ENCODE assay signal across 8 cellular contexts in genomic region chr2:100610381-100610831, GRCh38. TPM values are rescaled to one million over a fixed set of nuclear protein-coding genes. Genes with fewer than 3 reads are reported as not detected.
DNase-seq lines count a peak whose midpoint lies in the region; TF ChIP-seq lines count a peak whose summit lies in the region.

No MANE protein-coding gene starts in this region.

- H3K27ac Mint-ChIP-seq in activated CD4-positive, alpha-beta memory T cell treated with anti-CD3 and anti-CD28 coated beads, Interleukin-2, amount 10 ng/mL, durations not matched to agents 7 days and 5 days = no peak overlapping the region
- no peak overlapping the region for H3K27ac Mint-ChIP-seq in mesothelial cell of epicardium

- TF ChIP-seq POLR2A in suprapubic skin (IDR thresholded peaks at IDR 0.05) = no peak

- no peaks in the 10 kb centered on the region for H3K36me3 ChIP-seq in suprapubic skin

- H3K9me3 ChIP-seq in suprapubic skin = no peaks in the 10 kb centered on the region

- H3K4me3 Mint-ChIP-seq in activated CD4-positive, alpha-beta memory T cell treated with anti-CD3 and anti-CD28 coated beads, Interleukin-2, amount 10 ng/mL, durations not matched to agents 7 days and 5 days = no peak overlapping the region
- H3K4me3 Mint-ChIP-seq in mesothelial cell of epicardium = no peak overlapping the region

- H3K4me1 ChIP-seq in suprapubic skin = no peaks in the 10 kb centered on the region

- no peak overlapping the region for H3K27ac ChIP-seq in suprapubic skin

- H3K4me3 ChIP-seq in suprapubic skin = no peak overlapping the region

- POLR2A ChIA-PET in activated CD4-positive, alpha-beta memory T cell treated with anti-CD3 and anti-CD28 coated beads, Interleukin-2, amount 10 ng/mL, durations not matched to agents 7 days and 5 days (lab: Charles Lee) = no interaction called here

- no peaks in the 10 kb centered on the region for H3K27me3 ChIP-seq in suprapubic skin

- 64% methylated on average over 2 of the region's 13 CpGs for WGBS in suprapubic skin

- DNase-seq in AG08396 (ENCODE audit: low spot score) (peak; percentile 77), GM19238 (ENCODE audit: insufficient read length, low spot score) (peak; percentile 24), NCI-H526 treated with DMSO at 0.1 percent for 48 hours (lab: John Stamatoyannopoulos, UW) (peak; percentile 6), mesothelial cell of epicardium (ENCODE audit: low spot score in 2 of 2, unreplicated experiment in 2 of 2) (peak; percentile 51 to 84), suprapubic skin (ENCODE audit: low spot score in 2 of 2) (no peak)
- DNase-seq in activated CD4-positive, alpha-beta memory T cell treated with anti-CD3 and anti-CD28 coated beads, Interleukin-2, amount 10 ng/mL, durations not matched to agents 7 days and 5 days = peak; percentile 81
- DNase-seq in effector CD8-positive, alpha-beta T cell (lab: John Stamatoyannopoulos, UW) = peak; percentile 60
- peak; percentile 63 for DNase-seq in stimulated activated CD8-positive, alpha-beta memory T cell treated with anti-CD3 and anti-CD28 coated beads, Interleukin-4, amount 100 ng/mL, for 24 hours (ENCODE audit: low read depth)

- H3K27me3 Mint-ChIP-seq in activated CD4-positive, alpha-beta memory T cell treated with anti-CD3 and anti-CD28 coated beads, Interleukin-2, amount 10 ng/mL, durations not matched to agents 7 days and 5 days = peaks cover 6% of the 10 kb centered on the region
- peaks cover 3% of the 10 kb centered on the region for H3K27me3 Mint-ChIP-seq in mesothelial cell of epicardium (ENCODE audit: low read depth)

- TF ChIP-seq CTCF in mesothelial cell of epicardium (IDR thresholded peaks at IDR 0.05; ENCODE audit: unreplicated experiment) = peak; percentile 25
- peak in 1 of 2 donors; percentile 68 for TF ChIP-seq CTCF in suprapubic skin (IDR thresholded peaks at IDR 0.05)

- H3K36me3 Mint-ChIP-seq in activated CD4-positive, alpha-beta memory T cell treated with anti-CD3 and anti-CD28 coated beads, Interleukin-2, amount 10 ng/mL, durations not matched to agents 7 days and 5 days (ENCODE audit: low read depth) = no peaks in the 10 kb centered on the region
- H3K36me3 Mint-ChIP-seq in mesothelial cell of epicardium = no peaks in the 10 kb centered on the region

- peaks cover 2% of the 10 kb centered on the region for H3K4me1 Mint-ChIP-seq in activated CD4-positive, alpha-beta memory T cell treated with anti-CD3 and anti-CD28 coated beads, Interleukin-2, amount 10 ng/mL, durations not matched to agents 7 days and 5 days
- H3K4me1 Mint-ChIP-seq in mesothelial cell of epicardium = no peaks in the 10 kb centered on the region

- no peaks in the 10 kb centered on the region for H3K9me3 Mint-ChIP-seq in activated CD4-positive, alpha-beta memory T cell treated with anti-CD3 and anti-CD28 coated beads, Interleukin-2, amount 10 ng/mL, durations not matched to agents 7 days and 5 days
- no peaks in the 10 kb centered on the region for H3K9me3 Mint-ChIP-seq in mesothelial cell of epicardium

- TF ChIP-seq EP300 in suprapubic skin (IDR thresholded peaks at IDR 0.05) = no peak

- CTCF ChIA-PET in activated CD4-positive, alpha-beta memory T cell treated with anti-CD3 and anti-CD28 coated beads, Interleukin-2, amount 10 ng/mL, durations not matched to agents 7 days and 5 days (lab: Charles Lee) = interaction anchor here (0.6 to 6.3 kb wide), 21 partner anchors 12 to 1156 kb away, joined by 3 to 55 read pairs (median 4); partner anchors contain the start of gene PDCL3

RNA-seq across cellular contexts. Expression of gene PDCL3, which starts 47.6 kb away (rescaled TPM):
- 10 to 100 TPM; 39.6 to 40.4 TPM for total RNA-seq in activated CD4-positive, alpha-beta memory T cell treated with anti-CD3 and anti-CD28 coated beads, Interleukin-2, amount 10 ng/mL, durations not matched to agents 7 days and 5 days
- total RNA-seq in mesothelial cell of epicardium (20.6 to 24.7 TPM (median 21.7 TPM) in 3 replicates), suprapubic skin (10 to 100 TPM; 20.8 to 22.9 (median 21.7) TPM)

Comparison
In these comparisons a context has a peak if more than half of its experiments do, and no peak if none do; other contexts are left out.
1. DNase-seq: peak in AG08396 (single experiment), GM19238 (single experiment), NCI-H526 treated with DMSO at 0.1 percent for 48 hours (single experiment), activated CD4-positive, alpha-beta memory T cell treated with anti-CD3 and anti-CD28 coated beads, Interleukin-2, amount 10 ng/mL, durations not matched to agents 7 days and 5 days (single experiment), effector CD8-positive, alpha-beta T cell (single experiment), mesothelial cell of epicardium (2 of 2) and stimulated activated CD8-positive, alpha-beta memory T cell treated with anti-CD3 and anti-CD28 coated beads, Interleukin-4, amount 100 ng/mL, for 24 hours (single experiment); none in suprapubic skin (0 of 2).